Comparison of ENCODE assay signal across 8 cellular contexts in genomic region chrX:29275928-29276327, GRCh38.
"Had no signal": no experiment of that assay in that cellular context is flagged by ENCODE, and none has a peak within 500 bp of the region (broad histone marks: within the 10 kb centered on the region; RNA-seq: fewer than 3 reads in every experiment).

No MANE protein-coding gene starts in this region.

- H3K36me3 ChIP-seq: HAP-1 had no signal

- H2AFZ ChIP-seq: GM23248 had no signal

- H3K9me3 ChIP-seq: HAP-1 had no signal

- H3K4me1 ChIP-seq: HAP-1 had no signal

- DNase-seq: GM23248, GOT3, H7, HFFc6, KBM-7 had no signal

- FAIRE-seq: HTR-8/SVneo had no signal

- H3K4me3 ChIP-seq: GM23248, HAP-1 had no signal

- H3K27ac ChIP-seq: GM23248 had no signal

- H3K9ac ChIP-seq: GM23248 had no signal

- ATAC-seq: HCT116 had no signal
